In the genomic region with DNA sequence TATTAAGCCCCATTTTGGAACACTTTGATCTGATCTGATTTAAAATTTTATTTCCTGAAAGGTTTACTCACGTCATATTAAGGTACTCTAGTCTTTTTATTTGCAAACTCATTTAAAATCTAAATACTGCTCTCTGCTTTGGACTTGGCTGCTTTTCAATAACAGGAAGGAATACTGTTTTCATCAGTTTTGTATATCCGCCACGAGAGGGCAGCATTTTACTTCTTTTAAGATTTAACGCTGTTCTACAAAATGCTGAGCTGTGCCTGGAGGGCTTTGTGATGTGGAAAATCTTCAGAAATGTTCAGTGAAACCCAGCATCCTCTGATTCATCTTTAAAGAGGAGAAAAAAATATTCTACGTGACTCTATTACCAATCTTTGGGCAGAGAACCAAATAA, we compare ENCODE assay signal across 2 cellular contexts.
TF ChIP-seq lines count a peak whose summit lies in the region.

No MANE protein-coding gene starts in this region.

TF ChIP-seq in HCT116, 20 proteins besides CTCF, POLR2A, EP300 and RAD21:
- TF ChIP-seq ZNF274 (IDR thresholded peaks at IDR 0.05; ENCODE audit: low read depth, low read length) (no peak), SRF (IDR thresholded peaks at IDR 0.05; ENCODE audit: low read depth) (no peak), EZH2phosphoT487 (IDR thresholded peaks at IDR 0.05; ENCODE audit: borderline replicate concordance) (no peak)
- TF ChIP-seq, protein P1, sequence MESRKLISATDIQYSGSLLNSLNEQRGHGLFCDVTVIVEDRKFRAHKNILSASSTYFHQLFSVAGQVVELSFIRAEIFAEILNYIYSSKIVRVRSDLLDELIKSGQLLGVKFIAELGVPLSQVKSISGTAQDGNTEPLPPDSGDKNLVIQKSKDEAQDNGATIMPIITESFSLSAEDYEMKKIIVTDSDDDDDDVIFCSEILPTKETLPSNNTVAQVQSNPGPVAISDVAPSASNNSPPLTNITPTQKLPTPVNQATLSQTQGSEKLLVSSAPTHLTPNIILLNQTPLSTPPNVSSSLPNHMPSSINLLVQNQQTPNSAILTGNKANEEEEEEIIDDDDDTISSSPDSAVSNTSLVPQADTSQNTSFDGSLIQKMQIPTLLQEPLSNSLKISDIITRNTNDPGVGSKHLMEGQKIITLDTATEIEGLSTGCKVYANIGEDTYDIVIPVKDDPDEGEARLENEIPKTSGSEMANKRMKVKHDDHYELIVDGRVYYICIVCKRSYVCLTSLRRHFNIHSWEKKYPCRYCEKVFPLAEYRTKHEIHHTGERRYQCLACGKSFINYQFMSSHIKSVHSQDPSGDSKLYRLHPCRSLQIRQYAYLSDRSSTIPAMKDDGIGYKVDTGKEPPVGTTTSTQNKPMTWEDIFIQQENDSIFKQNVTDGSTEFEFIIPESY (IDR thresholded peaks at IDR 0.05; ENCODE audit: extremely low read depth, insufficient replicate concordance, low read length) = no peak
- TF ChIP-seq, protein P2, sequence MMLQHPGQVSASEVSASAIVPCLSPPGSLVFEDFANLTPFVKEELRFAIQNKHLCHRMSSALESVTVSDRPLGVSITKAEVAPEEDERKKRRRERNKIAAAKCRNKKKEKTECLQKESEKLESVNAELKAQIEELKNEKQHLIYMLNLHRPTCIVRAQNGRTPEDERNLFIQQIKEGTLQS (IDR thresholded peaks at IDR 0.05) = no peak
- TF ChIP-seq, protein P3, sequence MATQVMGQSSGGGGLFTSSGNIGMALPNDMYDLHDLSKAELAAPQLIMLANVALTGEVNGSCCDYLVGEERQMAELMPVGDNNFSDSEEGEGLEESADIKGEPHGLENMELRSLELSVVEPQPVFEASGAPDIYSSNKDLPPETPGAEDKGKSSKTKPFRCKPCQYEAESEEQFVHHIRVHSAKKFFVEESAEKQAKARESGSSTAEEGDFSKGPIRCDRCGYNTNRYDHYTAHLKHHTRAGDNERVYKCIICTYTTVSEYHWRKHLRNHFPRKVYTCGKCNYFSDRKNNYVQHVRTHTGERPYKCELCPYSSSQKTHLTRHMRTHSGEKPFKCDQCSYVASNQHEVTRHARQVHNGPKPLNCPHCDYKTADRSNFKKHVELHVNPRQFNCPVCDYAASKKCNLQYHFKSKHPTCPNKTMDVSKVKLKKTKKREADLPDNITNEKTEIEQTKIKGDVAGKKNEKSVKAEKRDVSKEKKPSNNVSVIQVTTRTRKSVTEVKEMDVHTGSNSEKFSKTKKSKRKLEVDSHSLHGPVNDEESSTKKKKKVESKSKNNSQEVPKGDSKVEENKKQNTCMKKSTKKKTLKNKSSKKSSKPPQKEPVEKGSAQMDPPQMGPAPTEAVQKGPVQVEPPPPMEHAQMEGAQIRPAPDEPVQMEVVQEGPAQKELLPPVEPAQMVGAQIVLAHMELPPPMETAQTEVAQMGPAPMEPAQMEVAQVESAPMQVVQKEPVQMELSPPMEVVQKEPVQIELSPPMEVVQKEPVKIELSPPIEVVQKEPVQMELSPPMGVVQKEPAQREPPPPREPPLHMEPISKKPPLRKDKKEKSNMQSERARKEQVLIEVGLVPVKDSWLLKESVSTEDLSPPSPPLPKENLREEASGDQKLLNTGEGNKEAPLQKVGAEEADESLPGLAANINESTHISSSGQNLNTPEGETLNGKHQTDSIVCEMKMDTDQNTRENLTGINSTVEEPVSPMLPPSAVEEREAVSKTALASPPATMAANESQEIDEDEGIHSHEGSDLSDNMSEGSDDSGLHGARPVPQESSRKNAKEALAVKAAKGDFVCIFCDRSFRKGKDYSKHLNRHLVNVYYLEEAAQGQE (IDR thresholded peaks at IDR 0.05; ENCODE audit: low read depth) = no peak

TF ChIP-seq in HepG2, 621 proteins besides CTCF, POLR2A, EP300 and RAD21:
- TF ChIP-seq MAFK (conservative IDR thresholded peaks at IDR 0.05 in 1 of 2, IDR thresholded peaks at IDR 0.05 in 1 of 2; ENCODE audit: low read length in 2 of 2) (peak; percentile 71 to 74), KDM5B (CRISPR knock-in tag; IDR thresholded peaks at IDR 0.05; ENCODE audit: borderline replicate concordance) (no peak), KLF16 (CRISPR knock-in tag; IDR thresholded peaks at IDR 0.05) (0 out of 4 replicates have a peak, but pooled peaks of 1 of the 2 experiments have one; percentile 41), GFI1 (CRISPR knock-in tag; IDR thresholded peaks at IDR 0.05; ENCODE audit: borderline replicate concordance) (0 out of 2 replicates have a peak, but pooled peaks have one; percentile 27), THAP11 (CRISPR knock-in tag; IDR thresholded peaks at IDR 0.05) (no peak), ZNF777 (CRISPR knock-in tag; IDR thresholded peaks at IDR 0.05) (no peak), KAT8 (CRISPR knock-in tag; IDR thresholded peaks at IDR 0.05) (0 out of 2 replicates have a peak, but pooled peaks have one; percentile 26), MAFF (IDR thresholded peaks at IDR 0.05; ENCODE audit: low read depth, low read length) (peak; percentile 73), ELF3 (CRISPR knock-in tag; IDR thresholded peaks at IDR 0.05) (peak; percentile 48; the same call in 1 of the 2 replicates), SMC3 (IDR thresholded peaks at IDR 0.05; ENCODE audit: low read length) (peak; percentile 64), KAT2B (IDR thresholded peaks at IDR 0.05; ENCODE audit: borderline replicate concordance, low read depth, low read length) (no peak), ZNF331 (CRISPR knock-in tag; IDR thresholded peaks at IDR 0.05) (peak; percentile 29; the same call in 1 of the 2 replicates), STAG1 (CRISPR knock-in tag; IDR thresholded peaks at IDR 0.05) (peak; percentile 83)
